Comparison of ENCODE assay signal across 2 cellular contexts in genomic region chr1:52119291-52119690, GRCh38.
TF ChIP-seq lines count a peak whose summit lies in the region.

No MANE protein-coding gene starts in this region.

TF ChIP-seq in GM23338, 12 proteins besides CTCF, POLR2A, EP300 and RAD21:
- TF ChIP-seq EZH2 (IDR thresholded peaks at IDR 0.05; ENCODE audit: low read depth, unreplicated experiment) (no peak), STAT1 (IDR thresholded peaks at IDR 0.05; ENCODE audit: unreplicated experiment) (no peak), NANOG (IDR thresholded peaks at IDR 0.05; ENCODE audit: borderline replicate concordance) (no peak), ZNF462 (CRISPR knock-in tag; IDR thresholded peaks at IDR 0.05) (no peak), ZNF331 (CRISPR knock-in tag; IDR thresholded peaks at IDR 0.05; ENCODE audit: low read depth) (no peak), REST (IDR thresholded peaks at IDR 0.05; ENCODE audit: unreplicated experiment) (no peak), ETS1 (IDR thresholded peaks at IDR 0.05) (no peak), EZH2phosphoT487 (IDR thresholded peaks at IDR 0.05; ENCODE audit: unreplicated experiment) (no peak), CREB1 (CRISPR knock-in tag; IDR thresholded peaks at IDR 0.05; ENCODE audit: low read depth) (no peak), ZNF114 (CRISPR knock-in tag; IDR thresholded peaks at IDR 0.05) (no peak), JUNB (IDR thresholded peaks at IDR 0.05; ENCODE audit: unreplicated experiment) (no peak)

TF ChIP-seq in H1, 55 proteins besides CTCF, POLR2A, EP300 and RAD21:
- TF ChIP-seq ATF2 (IDR thresholded peaks at IDR 0.05; ENCODE audit: low read length): no peak
- TF ChIP-seq RXRA (IDR thresholded peaks at IDR 0.05; ENCODE audit: insufficient read depth, low read depth, low read length): no peak
- no peak for TF ChIP-seq SIX5 (IDR thresholded peaks at IDR 0.05; ENCODE audit: low read depth, low read length)
- no peak for TF ChIP-seq JUN (IDR thresholded peaks at IDR 0.05; ENCODE audit: low read depth, low read length)
- TF ChIP-seq JUND (IDR thresholded peaks at IDR 0.05; ENCODE audit: low read length): no peak
- TF ChIP-seq SP2 (IDR thresholded peaks at IDR 0.05; ENCODE audit: low read length): no peak
- no peak for TF ChIP-seq RFX5 (IDR thresholded peaks at IDR 0.05; ENCODE audit: borderline replicate concordance, low read depth, low read length)
- TF ChIP-seq BACH1 (IDR thresholded peaks at IDR 0.05; ENCODE audit: low read length): no peak
- no peak for TF ChIP-seq CBX5 (IDR thresholded peaks at IDR 0.05; ENCODE audit: low read depth, low read length)
- no peak for TF ChIP-seq CTBP2 (IDR thresholded peaks at IDR 0.05; ENCODE audit: borderline replicate concordance, insufficient read depth, insufficient read length, low read length)
